In genomic region chr17:10743316-10744009, GRCh38 we compare ENCODE assay signal across 1 cellular context.
TF ChIP-seq lines count a peak whose summit lies in the region.

No MANE protein-coding gene starts in this region.

TF ChIP-seq in HepG2, 621 proteins besides CTCF, POLR2A, EP300 and RAD21:
- TF ChIP-seq HOXA9 (CRISPR knock-in tag; IDR thresholded peaks at IDR 0.05; ENCODE audit: borderline replicate concordance) (no peak), PPARG (CRISPR knock-in tag; conservative IDR thresholded peaks at IDR 0.05) (no peak), ZNF512 (CRISPR knock-in tag; IDR thresholded peaks at IDR 0.05) (0 out of 2 replicates have a peak, but pooled peaks have one; percentile 67), RFX1 (IDR thresholded peaks at IDR 0.05) (no peak)
